11 cellular contexts compared by ENCODE assay signal in the genomic region with DNA sequence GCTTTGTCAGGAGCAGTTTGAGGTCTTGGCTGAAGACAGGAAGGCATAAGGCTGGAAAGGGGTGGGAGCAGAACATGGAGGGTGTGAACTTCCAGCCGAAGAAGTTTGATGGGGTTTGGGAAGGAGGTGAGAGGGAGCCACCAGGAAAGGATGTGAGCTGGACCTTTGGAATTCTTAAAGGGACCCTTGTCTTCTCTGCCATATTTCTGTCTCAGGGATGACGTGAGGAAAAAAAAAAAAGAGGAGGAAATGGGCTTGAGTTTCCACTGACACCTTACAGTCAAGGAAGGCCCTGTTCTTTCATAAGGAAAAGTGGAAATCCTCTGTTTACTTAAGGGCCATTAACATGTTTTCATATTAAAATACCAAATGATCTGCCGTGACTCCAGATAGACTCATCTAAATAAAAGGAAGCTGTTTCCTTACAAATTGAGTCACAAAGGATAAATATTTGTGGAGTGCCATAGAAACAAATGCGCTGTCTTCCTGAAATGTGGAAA.
DNase-seq lines count a peak whose midpoint lies in the region; ATAC-seq and TF ChIP-seq lines count a peak whose summit lies in the region.
"Had no signal": no experiment of that assay in that cellular context is flagged by ENCODE, and none has a peak within 500 bp of the region (broad histone marks: within the 10 kb centered on the region; RNA-seq: fewer than 3 reads in every experiment).

No MANE protein-coding gene starts in this region.

- ATAC-seq in HG02938 (IDR thresholded peaks at IDR 0.05; ENCODE audit: unreplicated experiment) (no peak), HG03159 (IDR thresholded peaks at IDR 0.05; ENCODE audit: unreplicated experiment) (no peak)

- no peaks in the 10 kb centered on the region for H3K36me3 ChIP-seq in skeletal muscle tissue (ENCODE audit: control insufficient read depth in 3 of 3, insufficient read depth in 3 of 3, low read length in 3 of 3)
- H3K36me3 ChIP-seq: prostate gland, WERI-Rb-1 had no signal

- H3K4me3 ChIP-seq in foreskin fibroblast (ENCODE audit: low read depth in 1 of 2, low read length in 2 of 2) = no peak overlapping the region
- H3K4me3 ChIP-seq in skeletal muscle tissue (ENCODE audit: low read length in 3 of 3) = no peak overlapping the region
- H3K4me3 ChIP-seq: prostate gland had no signal

- TF ChIP-seq CTCF in RWPE1 (conservative IDR thresholded peaks at IDR 0.05; ENCODE audit: low read depth) = no peak
- TF ChIP-seq CTCF in foreskin fibroblast (IDR thresholded peaks at IDR 0.05; ENCODE audit: low read depth, low read length) = no peak

- H3K9ac ChIP-seq in skeletal muscle tissue (ENCODE audit: low read depth in 1 of 3, low read length in 3 of 3) = no peak overlapping the region

- CTCF ChIA-PET in RWPE1 (lab: Yijun Ruan, JAX) = interaction anchor here (0.5 to 1.1 kb wide), 3 partner anchors 33 to 225 kb away, joined by 3 read pairs; no protein-coding TSS in a partner anchor

- POLR2A ChIA-PET in RWPE1 (lab: Yijun Ruan, JAX; ENCODE audit: low non-redundant PET) = no interaction called here

- H3K27ac ChIP-seq in RWPE1 = peak overlapping the region; percentile 51; the same call in 1 of the 2 replicates
- H3K27ac ChIP-seq in skeletal muscle tissue (ENCODE audit: low read depth, low read length) = peak overlapping the region; percentile 67
- H3K27ac ChIP-seq: prostate gland, WERI-Rb-1 had no signal

- H3K9me3 ChIP-seq in skeletal muscle tissue (ENCODE audit: control insufficient read depth in 3 of 3, low read length in 3 of 3) = no peaks in the 10 kb centered on the region
- H3K9me3 ChIP-seq: prostate gland had no signal

- peak; percentile 73 for DNase-seq in GM04503 (ENCODE audit: low read depth)
- peak; percentile 58 for DNase-seq in RWPE1 (ENCODE audit: low spot score)
- DNase-seq in foreskin fibroblast = peak; percentile 75 to 85
- DNase-seq in NCI-H2227 treated with DMSO at 0.1 percent for 48 hours (lab: John Stamatoyannopoulos, UW) = no peak
- no peak for DNase-seq in stimulated activated CD8-positive, alpha-beta memory T cell treated with anti-CD3 and anti-CD28 coated beads, Interleukin-4, amount 100 ng/mL, for 48 hours
- DNase-seq: DMS79 treated with DMSO at 0.1 percent for 48 hours, WERI-Rb-1 had no signal

- peaks cover 35 to 44% (median 35%) of the 10 kb centered on the region in 3 donors for H3K4me1 ChIP-seq in skeletal muscle tissue (ENCODE audit: control insufficient read depth in 3 of 3, insufficient read depth in 3 of 3, low read length in 3 of 3)
- H3K4me1 ChIP-seq: prostate gland had no signal

- no peaks in the 10 kb centered on the region for H3K27me3 ChIP-seq in skeletal muscle tissue (ENCODE audit: control insufficient read depth in 3 of 3, insufficient read depth in 3 of 3, low read length in 3 of 3)

Comparison
In these comparisons a context has a peak if more than half of its experiments do, and no peak if none do; other contexts are left out.
1. DNase-seq: peak in GM04503 (single experiment), RWPE1 (single experiment) and foreskin fibroblast (2 of 2); none in NCI-H2227 treated with DMSO at 0.1 percent for 48 hours (single experiment) and stimulated activated CD8-positive, alpha-beta memory T cell treated with anti-CD3 and anti-CD28 coated beads, Interleukin-4, amount 100 ng/mL, for 48 hours (single experiment).